Comparison of ENCODE assay signal across 8 cellular contexts in the genomic region with DNA sequence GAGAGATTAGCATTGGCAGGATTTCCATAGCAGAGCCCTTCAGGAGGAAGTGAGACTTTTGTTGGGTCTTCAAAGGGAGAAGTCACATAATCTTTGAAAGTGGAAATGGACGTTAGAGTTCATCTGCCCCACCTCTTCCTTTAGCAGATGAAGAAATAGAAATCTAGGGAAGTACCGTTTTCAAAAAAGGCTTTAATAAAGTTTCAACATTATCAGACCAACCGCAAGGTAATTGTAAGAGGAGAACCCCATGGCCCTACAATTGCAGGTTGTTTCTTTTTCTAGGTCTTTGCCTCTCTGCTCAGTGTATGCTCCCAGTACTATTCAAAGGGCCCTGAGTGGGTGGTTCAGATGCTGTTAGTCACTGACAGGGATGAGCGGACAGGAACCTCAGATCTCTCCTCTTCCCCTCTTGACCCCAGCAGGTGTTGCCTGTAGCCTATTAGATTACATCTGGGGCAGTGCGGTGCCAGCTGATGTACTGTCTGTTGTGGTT. TPM values are rescaled to one million over a fixed set of nuclear protein-coding genes. Genes with fewer than 3 reads are reported as not detected.
A peak's percentile ranks its signal among the peaks of the same experiment; 100 is the strongest.
DNase-seq lines count a peak whose midpoint lies in the region; ATAC-seq and TF ChIP-seq lines count a peak whose summit lies in the region.

No MANE protein-coding gene starts in this region.

- POLR2A ChIA-PET in T-cell (lab: Charles Lee) = no interaction called here
- POLR2A ChIA-PET in CD4-positive, alpha-beta T cell (lab: Charles Lee) = no interaction called here

- peak; percentile 97 for ATAC-seq in GM18870 (IDR thresholded peaks at IDR 0.05; ENCODE audit: unreplicated experiment)
- peak; percentile 92 for ATAC-seq in HG02571 (IDR thresholded peaks at IDR 0.05; ENCODE audit: unreplicated experiment)
- peak; percentile 47 for ATAC-seq in lung (ENCODE audit: insufficient read depth, low FRiP score)
- no peak for ATAC-seq in T-cell (replicated peaks in 1 of 4)
- no peak for ATAC-seq in CD4-positive, alpha-beta T cell (ENCODE audit: poor library complexity)

- H3K4me1 ChIP-seq in lung (ENCODE audit: control insufficient read depth in 2 of 2, insufficient read depth in 2 of 2, low read length in 2 of 2) = peaks cover 0 to 2% of the 10 kb centered on the region in 2 donors

- no peaks in the 10 kb centered on the region for H3K27me3 ChIP-seq in lung (ENCODE audit: control insufficient read depth, insufficient read depth)
- no peaks in the 10 kb centered on the region for H3K27me3 ChIP-seq in CD4-positive, alpha-beta T cell (ENCODE audit: control insufficient read depth, insufficient read depth, low read length)

- H3K9me3 Mint-ChIP-seq in T-cell = peaks cover 5 to 6% (median 6%) of the 10 kb centered on the region in 3 donors
- H3K9me3 Mint-ChIP-seq in CD4-positive, alpha-beta T cell = no peaks in the 10 kb centered on the region

- peaks cover 0 to 2% of the 10 kb centered on the region in 2 donors for H3K9me3 ChIP-seq in lung (ENCODE audit: control insufficient read depth in 2 of 2, insufficient read depth in 1 of 2, low read length in 1 of 2)
- no peaks in the 10 kb centered on the region for H3K9me3 ChIP-seq in CD4-positive, alpha-beta T cell (ENCODE audit: control insufficient read depth, low read length)

- no peak for TF ChIP-seq CTCF in lung (IDR thresholded peaks at IDR 0.05; ENCODE audit: control extremely low read depth, extremely low read depth)
- TF ChIP-seq CTCF in CD4-positive, alpha-beta T cell (IDR thresholded peaks at IDR 0.05) = no peak

- H3K27ac ChIP-seq in lung (ENCODE audit: low read depth in 1 of 2, low read length in 1 of 2) = no peak overlapping the region
- no peak overlapping the region for H3K27ac ChIP-seq in CD4-positive, alpha-beta T cell (ENCODE audit: low read depth, low read length)

- intact Hi-C loops in CD4-positive, alpha-beta T cell (cut with DNase I, micrococcal nuclease) = no loop called here

- H3K27me3 Mint-ChIP-seq in T-cell = peaks cover 0 to 34% of the 10 kb centered on the region in 2 donors
- H3K27me3 Mint-ChIP-seq in CD4-positive, alpha-beta T cell = no peaks in the 10 kb centered on the region

- CTCF ChIA-PET in T-cell (lab: Charles Lee) = no interaction called here
- CTCF ChIA-PET in CD4-positive, alpha-beta T cell (lab: Charles Lee) = no interaction called here

- peaks cover 6% of the 10 kb centered on the region for H3K36me3 Mint-ChIP-seq in T-cell
- H3K36me3 Mint-ChIP-seq in CD4-positive, alpha-beta T cell (ENCODE audit: low read depth) = no peaks in the 10 kb centered on the region

- 28 to 49% methylated on average over 5 of the region's 5 CpGs for WGBS in lung, 2 donors

- H3K4me1 Mint-ChIP-seq in T-cell = no peaks in the 10 kb centered on the region
- no peaks in the 10 kb centered on the region for H3K4me1 Mint-ChIP-seq in CD4-positive, alpha-beta T cell (ENCODE audit: low read depth)

- no peak overlapping the region for H3K27ac Mint-ChIP-seq in T-cell
- H3K27ac Mint-ChIP-seq in CD4-positive, alpha-beta T cell = no peak overlapping the region

- H3K36me3 ChIP-seq in lung (ENCODE audit: control insufficient read depth in 2 of 2, insufficient read depth in 2 of 2, low read length in 2 of 2) = no peaks in the 10 kb centered on the region

- no peak overlapping the region for H3K4me3 ChIP-seq in lung

- DNase-seq in M059J (ENCODE audit: low read depth) (peak; percentile 11), lung (ENCODE audit: low spot score) (no peak), T-cell (no peak), superior temporal gyrus (ENCODE audit: extremely low spot score) (no peak), NCI-H187 (lab: John Stamatoyannopoulos, UW) (no peak)
- no peak for DNase-seq in CD4-positive, alpha-beta T cell

- no peak overlapping the region for H3K4me3 Mint-ChIP-seq in T-cell
- no peak overlapping the region for H3K4me3 Mint-ChIP-seq in CD4-positive, alpha-beta T cell

RNA-seq across cellular contexts. Expression of gene AP1S2, which starts 48.6 kb away (rescaled TPM):
- 95.9 and 112 TPM in 2 replicates for total RNA-seq in M059J (2014; rRNA removed; shearing (Covaris generic))
- total RNA-seq in lung (10 to 100 TPM; 27.4 to 68.9 TPM), T-cell (10 to 100 TPM; 19.1 to 29.5 (median 25.3) TPM)
- 10 to 100 TPM; 13.5 to 23.6 TPM for polyA plus RNA-seq in lung
- total RNA-seq in CD4-positive, alpha-beta T cell = 10 to 100 TPM; 20.0 to 20.8 TPM

Comparison
In these comparisons a context has a peak if more than half of its experiments do, and no peak if none do; other contexts are left out.
1. ATAC-seq: peak in GM18870 (single experiment), HG02571 (single experiment) and lung (single experiment); none in T-cell (0 of 4) and CD4-positive, alpha-beta T cell (single experiment).